In genomic region chr2:233491326-233491725, GRCh38 we compare ENCODE assay signal across 20 cellular contexts.
"Had no signal": no experiment of that assay in that cellular context is flagged by ENCODE, and none has a peak within 500 bp of the region (broad histone marks: within the 10 kb centered on the region; RNA-seq: fewer than 3 reads in every experiment).

No MANE protein-coding gene starts in this region.

- H3K27ac ChIP-seq: heart left ventricle, left lung, lower lobe of right lung, right lobe of liver, upper lobe of left lung, vagina, WERI-Rb-1 had no signal

- ATAC-seq: activated CD4-positive, CD25-positive, alpha-beta regulatory T cell treated with anti-CD3 and anti-CD28 coated beads, Interleukin-2, amount 50 U/mL, for 24 hours; heart left ventricle; left lung; lower lobe of right lung; right lobe of liver had no signal

- H3K27me3 ChIP-seq: heart left ventricle, left lung, right lobe of liver, upper lobe of left lung, vagina had no signal

- H3K4me1 ChIP-seq: right lobe of liver, vagina had no signal

- DNase-seq: activated CD4-positive, alpha-beta T cell treated with anti-CD3 and anti-CD28 coated beads for 48 hours; activated CD4-positive, alpha-beta T cell treated with anti-CD3 and anti-CD28 coated beads, Interleukin-2, amount 50 U/mL, for 48 hours; activated CD8-positive, alpha-beta memory T cell treated with anti-CD3 and anti-CD28 coated beads for 24 hours; activated gamma-delta T cell; activated naive CD4-positive, alpha-beta T cell treated with anti-CD3 and anti-CD28 coated beads, Interleukin-2, amount 10 ng/mL, durations not matched to agents 7 days and 5 days; activated naive CD8-positive, alpha-beta T cell treated with anti-CD3 and anti-CD28 coated beads, Interleukin-2, amount 10 ng/mL, durations not matched to agents 7 days and 5 days; amniotic stem cell; endodermal cell; heart left ventricle; left lung; lower lobe of right lung; right lobe of liver; stimulated activated CD4-positive, alpha-beta T cell treated with anti-CD3 and anti-CD28 coated beads, Interleukin-12 subunit alpha, Interleukin-12 subunit beta, amount 100 ng/mL, for 4 hours; stimulated activated CD4-positive, alpha-beta T cell treated with anti-CD3 and anti-CD28 coated beads, Interleukin-4, amount 100 ng/mL, for 1 hour; SW 1271; T-helper 9 cell; upper lobe of left lung; WERI-Rb-1 had no signal

- H3K9me3 ChIP-seq: heart left ventricle, left lung, lower lobe of right lung, right lobe of liver, upper lobe of left lung, vagina had no signal

- H3K4me3 ChIP-seq: heart left ventricle, left lung, lower lobe of right lung, right lobe of liver, upper lobe of left lung, vagina had no signal
